ENCODE assay signal across 18 cellular contexts in genomic region chr22:42289671-42290269, GRCh38. TPM values are rescaled to one million over a fixed set of nuclear protein-coding genes. Genes with fewer than 3 reads are reported as not detected.
DNase-seq lines count a peak whose midpoint lies in the region; ATAC-seq and TF ChIP-seq lines count a peak whose summit lies in the region.
"Had no signal": no experiment of that assay in that cellular context is flagged by ENCODE, and none has a peak within 500 bp of the region (broad histone marks: within the 10 kb centered on the region; RNA-seq: fewer than 3 reads in every experiment).

No MANE protein-coding gene starts in this region.

- DNase-seq in G401 (ENCODE audit: low spot score) (peak; percentile 69), NCI-H2171 (lab: John Stamatoyannopoulos, UW) (peak; percentile 80), sciatic nerve (ENCODE audit: low spot score) (no peak), HCEC 1CT (no peak)
- DNase-seq in activated T-cell treated with anti-CD3 and anti-CD28 coated beads, Interleukin-2, amount 50 U/mL, for 24 hours = no peak
- no peak for DNase-seq in activated CD8-positive, alpha-beta memory T cell treated with anti-CD3 and anti-CD28 coated beads, Interleukin-2, amount 50 U/mL, for 4 hours
- DNase-seq: activated CD4-positive, alpha-beta T cell treated with anti-CD3 and anti-CD28 coated beads, Interleukin-2, amount 10 ng/mL, durations not matched to agents 24 days and 14 days; activated naive CD4-positive, alpha-beta T cell treated with Interleukin-2 at 50 U/mL for 16 hours; aorta; foreskin melanocyte; Kasumi-1; NCI-H510A treated with DMSO at 0.1 percent for 48 hours; PC-3; T-helper 9 cell had no signal

- peaks cover 0 to 12% (median 0%) of the 10 kb centered on the region in 5 experiments for H3K9me3 Mint-ChIP-seq in brain
- no peaks in the 10 kb centered on the region for H3K9me3 Mint-ChIP-seq in activated T-cell treated with anti-CD3 and anti-CD28 coated beads, Interleukin-2, amount 50 U/mL, for 24 hours
- H3K9me3 Mint-ChIP-seq: activated CD4-positive, alpha-beta T cell treated with anti-CD3 and anti-CD28 coated beads, Interleukin-2, amount 10 ng/mL, durations not matched to agents 24 days and 14 days; dendritic cell treated with granulocyte-macrophage colony-stimulating factor and Interleukin-4, amounts not matched to agents 40 ng/mL and 50 ng/mL, for 4 days; stimulated activated memory B cell treated with anti-CD40 and anti-IgM and Interleukin-4, amounts not matched to agents 10 μg/mL and 1 μg/mL and 100 μg/mL, for 72 hours had no signal

- no peaks in the 10 kb centered on the region for H3K36me3 Mint-ChIP-seq in brain
- no peaks in the 10 kb centered on the region for H3K36me3 Mint-ChIP-seq in activated T-cell treated with anti-CD3 and anti-CD28 coated beads, Interleukin-2, amount 50 U/mL, for 24 hours (ENCODE audit: low read depth)
- H3K36me3 Mint-ChIP-seq: stimulated activated memory B cell treated with anti-CD40 and anti-IgM and Interleukin-4, amounts not matched to agents 10 μg/mL and 1 μg/mL and 100 μg/mL, for 72 hours had no signal

- in situ Hi-C loops in G401 (cut with HindIII; ENCODE audit: low sequenced_read_pairs) = no loop called here

- H3K4me3 Mint-ChIP-seq in brain = peak overlapping the region in 3 of 5 experiments; percentile 24 to 51 (median 30)
- H3K4me3 Mint-ChIP-seq in activated T-cell treated with anti-CD3 and anti-CD28 coated beads, Interleukin-2, amount 50 U/mL, for 24 hours = no peak overlapping the region
- H3K4me3 Mint-ChIP-seq: activated CD4-positive, alpha-beta T cell treated with anti-CD3 and anti-CD28 coated beads, Interleukin-2, amount 10 ng/mL, durations not matched to agents 24 days and 14 days; dendritic cell treated with granulocyte-macrophage colony-stimulating factor and Interleukin-4, amounts not matched to agents 40 ng/mL and 50 ng/mL, for 4 days; stimulated activated memory B cell treated with anti-CD40 and anti-IgM and Interleukin-4, amounts not matched to agents 10 μg/mL and 1 μg/mL and 100 μg/mL, for 72 hours had no signal

- H3K27ac Mint-ChIP-seq in brain = peak overlapping the region; percentile 54 to 95 (median 84)
- H3K27ac Mint-ChIP-seq in activated T-cell treated with anti-CD3 and anti-CD28 coated beads, Interleukin-2, amount 50 U/mL, for 24 hours = no peak overlapping the region
- H3K27ac Mint-ChIP-seq: activated CD4-positive, alpha-beta T cell treated with anti-CD3 and anti-CD28 coated beads, Interleukin-2, amount 10 ng/mL, durations not matched to agents 24 days and 14 days; dendritic cell treated with granulocyte-macrophage colony-stimulating factor and Interleukin-4, amounts not matched to agents 40 ng/mL and 50 ng/mL, for 4 days; stimulated activated memory B cell treated with anti-CD40 and anti-IgM and Interleukin-4, amounts not matched to agents 10 μg/mL and 1 μg/mL and 100 μg/mL, for 72 hours had no signal

- intact Hi-C loops in sciatic nerve (cut with DNase I) = no loop called here

- peaks cover 73% of the 10 kb centered on the region for H3K4me1 Mint-ChIP-seq in brain
- H3K4me1 Mint-ChIP-seq in activated T-cell treated with anti-CD3 and anti-CD28 coated beads, Interleukin-2, amount 50 U/mL, for 24 hours (ENCODE audit: low read depth) = peaks cover 28% of the 10 kb centered on the region

- TF ChIP-seq CTCF in brain (conservative IDR thresholded peaks at IDR 0.05) = no peak

- peaks cover 4% of the 10 kb centered on the region for H3K27me3 Mint-ChIP-seq in brain
- H3K27me3 Mint-ChIP-seq in activated T-cell treated with anti-CD3 and anti-CD28 coated beads, Interleukin-2, amount 50 U/mL, for 24 hours = no peaks in the 10 kb centered on the region
- H3K27me3 Mint-ChIP-seq: activated CD4-positive, alpha-beta T cell treated with anti-CD3 and anti-CD28 coated beads, Interleukin-2, amount 10 ng/mL, durations not matched to agents 24 days and 14 days; stimulated activated memory B cell treated with anti-CD40 and anti-IgM and Interleukin-4, amounts not matched to agents 10 μg/mL and 1 μg/mL and 100 μg/mL, for 72 hours had no signal

- ATAC-seq in sciatic nerve = peak; percentile 46
- ATAC-seq: left lobe of liver; PC-3; stimulated activated memory B cell treated with anti-CD40 and anti-IgM and Interleukin-4, amounts not matched to agents 10 μg/mL and 1 μg/mL and 100 μg/mL, for 72 hours had no signal

RNA-seq across cellular contexts. Expression of gene TCF20, which starts 19.3 kb away (rescaled TPM):
- 18.4 and 25.5 TPM in 2 replicates for total RNA-seq in G401 (2014; rRNA removed; shearing (Covaris generic))
- polyA plus RNA-seq in brain (ENCODE audit: insufficient read depth, low read depth, low replicate concordance) = 19.3 TPM
- total RNA-seq in sciatic nerve = 46.1 TPM

Comparison
In these comparisons a context has a peak if more than half of its experiments do, and no peak if none do; other contexts are left out.
1. DNase-seq: peak in G401 (single experiment) and NCI-H2171 (single experiment); none in sciatic nerve (single experiment), activated T-cell treated with anti-CD3 and anti-CD28 coated beads, Interleukin-2, amount 50 U/mL, for 24 hours (single experiment), activated CD8-positive, alpha-beta memory T cell treated with anti-CD3 and anti-CD28 coated beads, Interleukin-2, amount 50 U/mL, for 4 hours (single experiment) and HCEC 1CT (single experiment).